In the genomic region with DNA sequence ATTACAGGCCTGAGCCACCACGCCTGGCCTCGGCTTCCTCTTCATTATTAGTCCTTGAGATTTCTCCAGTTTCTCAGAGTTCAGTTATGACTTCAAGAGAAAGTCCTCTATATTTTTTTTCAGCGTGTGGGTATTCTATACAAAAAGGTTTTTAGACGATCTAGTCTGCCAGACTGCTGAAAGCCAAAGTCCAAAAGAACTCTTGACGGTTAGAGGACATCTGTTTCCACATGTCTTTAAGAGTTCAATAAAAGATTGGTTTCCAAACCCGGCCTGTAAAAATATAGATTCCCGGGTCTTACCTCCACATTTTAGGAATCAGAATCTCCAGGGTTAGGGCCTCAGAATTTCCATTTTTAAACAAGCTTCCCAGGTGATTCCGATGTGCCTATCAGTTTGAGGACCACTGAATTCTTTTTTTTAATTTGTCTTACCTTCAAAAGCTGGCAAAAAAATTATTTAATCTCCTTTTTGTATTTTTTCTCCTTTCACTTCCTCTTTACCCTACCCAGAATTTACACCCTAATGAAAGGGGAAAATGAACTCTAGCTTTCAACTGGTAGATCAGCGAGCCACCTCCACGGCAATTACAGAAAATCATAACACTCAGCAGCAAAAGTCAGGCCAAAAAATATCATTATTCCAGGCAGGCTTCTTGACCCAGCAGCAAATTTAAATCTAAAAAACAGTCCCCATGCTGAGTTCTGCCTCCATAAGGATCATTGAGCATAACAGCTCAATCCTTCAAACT, we compare ENCODE assay signal across 16 cellular contexts. TPM values are rescaled to one million over a fixed set of nuclear protein-coding genes. Genes with fewer than 3 reads are reported as not detected.
DNase-seq lines count a peak whose midpoint lies in the region; ATAC-seq and TF ChIP-seq lines count a peak whose summit lies in the region.
"Had no signal": no experiment of that assay in that cellular context is flagged by ENCODE, and none has a peak within 500 bp of the region (broad histone marks: within the 10 kb centered on the region; RNA-seq: fewer than 3 reads in every experiment).

No MANE protein-coding gene starts in this region.

- intact Hi-C loops in CD14-positive monocyte (cut with micrococcal nuclease) (loop anchor here in 1 of 2 donors (5.0 kb wide), 1 partner anchor 35 kb away; no protein-coding TSS in a partner anchor), esophagus muscularis mucosa (cut with DNase I) (no loop called here)

- peak overlapping the region; percentile 47 to 81 for H3K4me3 Mint-ChIP-seq in CD14-positive monocyte
- no peak overlapping the region for H3K4me3 Mint-ChIP-seq in HFFc6
- H3K4me3 Mint-ChIP-seq: CD8-positive, alpha-beta T cell had no signal

- H3K4me1 Mint-ChIP-seq in CD14-positive monocyte (peaks cover 64% of the 10 kb centered on the region), HFFc6 (ENCODE audit: low read depth) (peaks cover 60% of the 10 kb centered on the region)

- H3K27ac ChIP-seq in esophagus muscularis mucosa (replicated peaks in 1 of 4) = peak overlapping the region in 2 of 4 donors; percentile 97

- peak; percentile 69 for ATAC-seq in left lobe of liver
- no peak for ATAC-seq in HG03469 (IDR thresholded peaks at IDR 0.05; ENCODE audit: unreplicated experiment)
- ATAC-seq: CD8-positive, alpha-beta T cell; Panc1 had no signal

- H3K27me3 Mint-ChIP-seq in CD14-positive monocyte (ENCODE audit: low read depth in 3 of 3) (no peaks in the 10 kb centered on the region), HFFc6 (ENCODE audit: insufficient read depth) (no peaks in the 10 kb centered on the region; the same call in none of the 2 replicates)

- no peak for TF ChIP-seq EP300 in esophagus muscularis mucosa (IDR thresholded peaks at IDR 0.05)

- no peaks in the 10 kb centered on the region for H3K9me3 ChIP-seq in esophagus muscularis mucosa

- H3K9me3 Mint-ChIP-seq in CD14-positive monocyte = no peaks in the 10 kb centered on the region
- 0 out of 2 replicates have a peak, but pooled peaks cover 11% of the 10 kb centered on the region for H3K9me3 Mint-ChIP-seq in HFFc6
- H3K9me3 Mint-ChIP-seq: CD8-positive, alpha-beta T cell had no signal

- H3K4me1 ChIP-seq in esophagus muscularis mucosa = peaks cover 0 to 98% (median 81%) of the 10 kb centered on the region in 4 donors

- H3K27me3 ChIP-seq in esophagus muscularis mucosa = no peaks in the 10 kb centered on the region

- peak overlapping the region in 2 of 4 donors; percentile 19 to 84 for H3K4me3 ChIP-seq in esophagus muscularis mucosa

- H3K36me3 Mint-ChIP-seq in CD14-positive monocyte = peaks cover 0 to 9% of the 10 kb centered on the region in 2 donors
- peaks cover 21% of the 10 kb centered on the region for H3K36me3 Mint-ChIP-seq in HFFc6 (ENCODE audit: low read depth)

- TF ChIP-seq CTCF in CD14-positive monocyte (IDR thresholded peaks at IDR 0.05) (no peak), GM20000 (IDR thresholded peaks at IDR 0.05; ENCODE audit: extremely low read depth, missing control alignments) (no peak), esophagus muscularis mucosa (IDR thresholded peaks at IDR 0.05) (no peak), HFFc6 (IDR thresholded peaks at IDR 0.05) (no peak)

- WGBS in esophagus muscularis mucosa = 81% methylated on average over 10 of the region's 10 CpGs

- no peak for TF ChIP-seq POLR2A in esophagus muscularis mucosa (IDR thresholded peaks at IDR 0.05; ENCODE audit: low read depth)

- DNase-seq in CD14-positive monocyte (ENCODE audit: low spot score) (no peak), GM20000 (ENCODE audit: low spot score) (peak; percentile 14), NOMO-1 (lab: John Stamatoyannopoulos, UW; ENCODE audit: unreplicated experiment in 2 of 2) (peak; percentile 15 to 63), left lobe of liver (ENCODE audit: low spot score) (no peak), esophagus muscularis mucosa (ENCODE audit: extremely low spot score) (no peak), mesenteric fat pad (ENCODE audit: low spot score) (no peak), HFFc6 (no peak)
- DNase-seq: activated effector memory CD4-positive, alpha-beta T cell treated with Interleukin-2 at 50 U/mL for 16 hours; anterior cingulate cortex; CD8-positive, alpha-beta T cell; head of caudate nucleus; midbrain; NCI-H1930; NCI-H524 treated with DMSO at 0.1 percent for 48 hours had no signal

- H3K27ac Mint-ChIP-seq in CD14-positive monocyte = peak overlapping the region; percentile 16 to 90 (median 87)
- H3K27ac Mint-ChIP-seq in HFFc6 = no peak overlapping the region
- H3K27ac Mint-ChIP-seq: CD8-positive, alpha-beta T cell had no signal

- peaks cover 0 to 26% (median 2%) of the 10 kb centered on the region in 4 donors for H3K36me3 ChIP-seq in esophagus muscularis mucosa

RNA-seq across cellular contexts. Expression of a gene that starts 8.8 kb away (rescaled TPM):
- under 1 TPM; 0.27 to 0.93 TPM for polyA plus RNA-seq in CD14-positive monocyte
- total RNA-seq in left lobe of liver (9.3 TPM), esophagus muscularis mucosa (100 to 1,000 TPM; 169 to 275 (median 195) TPM), mesenteric fat pad (7.1 TPM)
- 10 to 100 TPM; 10.5 to 12.8 (median 11.3) TPM for total RNA-seq in HFFc6 (2021; fragmentation: NEBNext Ultra II Directional; extraction: Animal tissue kit (Norgen Biotek cat#: 25700))

Comparison
In these comparisons a context has a peak if more than half of its experiments do, and no peak if none do; other contexts are left out.
1. DNase-seq: peak in GM20000 (single experiment) and NOMO-1 (2 of 2); none in CD14-positive monocyte (single experiment), left lobe of liver (single experiment), esophagus muscularis mucosa (single experiment), mesenteric fat pad (single experiment) and HFFc6 (single experiment).
2. RNA of a gene that starts 8.8 kb away (total RNA-seq): 169 to 275 TPM in esophagus muscularis mucosa; 10.5 to 12.8 TPM in HFFc6, 9.3 TPM in left lobe of liver (single experiment) and 7.1 TPM in mesenteric fat pad (single experiment); every median in the first group is over 10 times any median in the second.